8 cellular contexts compared by ENCODE assay signal in genomic region chr13:27953671-27954405, GRCh38. TPM values are rescaled to one million over a fixed set of nuclear protein-coding genes. Genes with fewer than 3 reads are reported as not detected.
DNase-seq lines count a peak whose midpoint lies in the region; ATAC-seq and TF ChIP-seq lines count a peak whose summit lies in the region.

No MANE protein-coding gene starts in this region.

- peak overlapping the region; percentile 39 for H3K4me3 ChIP-seq in HEK293 (ENCODE audit: low read depth, low read length)

- CTCF ChIA-PET in HEK293 (lab: Yijun Ruan, JAX), result interaction anchor here (0.6 to 13.6 kb wide), 38 partner anchors 10 to 1055 kb away, joined by 3 to 206 read pairs (median 4); no protein-coding TSS in a partner anchor

- TF ChIP-seq CTCF in GM12874 (IDR thresholded peaks at IDR 0.05; ENCODE audit: insufficient read depth, low read depth, low read length) (peak; percentile 99), HEK293 (tag by site-specific recombination; IDR thresholded peaks at IDR 0.05) (peak; percentile 67), VCaP (conservative IDR thresholded peaks at IDR 0.05) (peak; percentile 97)

- ATAC-seq in left colon, result peak; percentile 72
- no peak for ATAC-seq in HG02870 (IDR thresholded peaks at IDR 0.05; ENCODE audit: unreplicated experiment)

- no peaks in the 10 kb centered on the region; the same call in 1 of the 2 replicates for H3K4me1 ChIP-seq in HEK293 (ENCODE audit: control insufficient read depth, insufficient read depth, low read length)

- no peaks in the 10 kb centered on the region for H3K36me3 ChIP-seq in HEK293 (ENCODE audit: control insufficient read depth in 2 of 2, insufficient read depth in 1 of 2, low read length in 2 of 2)

- peak overlapping the region; percentile 46; the same call in 1 of the 2 replicates for H3K27ac ChIP-seq in HEK293 (ENCODE audit: extremely low read depth, low read depth, low read length)
- peak overlapping the region; percentile 87 for H3K27ac ChIP-seq in VCaP

- intact Hi-C loops in left colon (cut with DNase I, micrococcal nuclease), result loop anchor here in 1 of 2 donors (10.0 kb wide), 1 partner anchor 119 kb away; no protein-coding TSS in a partner anchor

- POLR2A ChIA-PET in HEK293 (lab: Yijun Ruan, JAX), result interaction anchor here (0.6 to 1.2 kb wide), 4 partner anchors 85 to 507 kb away, joined by 3 to 5 read pairs (median 4); no protein-coding TSS in a partner anchor

- peak; percentile 76 for DNase-seq in NCI-H1092 (lab: John Stamatoyannopoulos, UW)
- DNase-seq in cerebellar cortex (ENCODE audit: low spot score), result peak; percentile 50
- DNase-seq in left colon, result peak; percentile 81 to 87
- DNase-seq in stimulated activated CD4-positive, alpha-beta T cell treated with anti-CD3 and anti-CD28 coated beads, Interleukin-1b, Interleukin-23, amount 100 ng/mL, for 48 hours, result peak; percentile 63

- H3K9me3 ChIP-seq in HEK293 (ENCODE audit: control insufficient read depth, insufficient read depth, low read depth, low read length), result no peaks in the 10 kb centered on the region

TF ChIP-seq in HEK293, 187 proteins besides CTCF, POLR2A, EP300 and RAD21 (continues in another document):
- TF ChIP-seq ZNF24 (tag by site-specific recombination; IDR thresholded peaks at IDR 0.05), result no peak
- TF ChIP-seq ZNF426 (tag by site-specific recombination; IDR thresholded peaks at IDR 0.05), result no peak
- TF ChIP-seq ZNF248 (tag by site-specific recombination; IDR thresholded peaks at IDR 0.05), result no peak
- no peak for TF ChIP-seq ZNF169 (tag by site-specific recombination; IDR thresholded peaks at IDR 0.05)
- TF ChIP-seq ZNF174 (tag by site-specific recombination; IDR thresholded peaks at IDR 0.05), result no peak
- TF ChIP-seq ZNF132 (tag by site-specific recombination; IDR thresholded peaks at IDR 0.05; ENCODE audit: borderline replicate concordance), result no peak
- no peak for TF ChIP-seq ZNF404 (tag by site-specific recombination; IDR thresholded peaks at IDR 0.05)
- TF ChIP-seq, protein P1, sequence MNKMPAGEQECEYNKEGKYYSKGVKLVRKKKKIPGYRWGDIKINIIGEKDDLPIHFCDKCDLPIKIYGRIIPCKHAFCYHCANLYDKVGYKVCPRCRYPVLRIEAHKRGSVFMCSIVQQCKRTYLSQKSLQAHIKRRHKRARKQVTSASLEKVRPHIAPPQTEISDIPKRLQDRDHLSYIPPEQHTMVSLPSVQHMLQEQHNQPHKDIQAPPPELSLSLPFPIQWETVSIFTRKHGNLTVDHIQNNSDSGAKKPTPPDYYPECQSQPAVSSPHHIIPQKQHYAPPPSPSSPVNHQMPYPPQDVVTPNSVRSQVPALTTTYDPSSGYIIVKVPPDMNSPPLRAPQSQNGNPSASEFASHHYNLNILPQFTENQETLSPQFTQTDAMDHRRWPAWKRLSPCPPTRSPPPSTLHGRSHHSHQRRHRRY (tag by site-specific recombination; IDR thresholded peaks at IDR 0.05), result no peak
- TF ChIP-seq ZIC2 (tag by site-specific recombination; IDR thresholded peaks at IDR 0.05), result no peak
- no peak for TF ChIP-seq SCRT2 (tag by site-specific recombination; IDR thresholded peaks at IDR 0.05)
- 0 out of 2 replicates have a peak, but pooled peaks have one; percentile 42 for TF ChIP-seq ZNF600 (tag by site-specific recombination; IDR thresholded peaks at IDR 0.05)
- TF ChIP-seq ATF2 (tag by site-specific recombination; IDR thresholded peaks at IDR 0.05; ENCODE audit: low read depth), result no peak
- no peak for TF ChIP-seq ZNF292 (tag by site-specific recombination; IDR thresholded peaks at IDR 0.05; ENCODE audit: borderline replicate concordance, low read depth)
- 0 out of 2 replicates have a peak, but pooled peaks have one; percentile 41 for TF ChIP-seq ZNF501 (tag by site-specific recombination; IDR thresholded peaks at IDR 0.05)
- no peak for TF ChIP-seq ZNF302 (tag by site-specific recombination; IDR thresholded peaks at IDR 0.05; ENCODE audit: low read depth)
- TF ChIP-seq, protein P2, sequence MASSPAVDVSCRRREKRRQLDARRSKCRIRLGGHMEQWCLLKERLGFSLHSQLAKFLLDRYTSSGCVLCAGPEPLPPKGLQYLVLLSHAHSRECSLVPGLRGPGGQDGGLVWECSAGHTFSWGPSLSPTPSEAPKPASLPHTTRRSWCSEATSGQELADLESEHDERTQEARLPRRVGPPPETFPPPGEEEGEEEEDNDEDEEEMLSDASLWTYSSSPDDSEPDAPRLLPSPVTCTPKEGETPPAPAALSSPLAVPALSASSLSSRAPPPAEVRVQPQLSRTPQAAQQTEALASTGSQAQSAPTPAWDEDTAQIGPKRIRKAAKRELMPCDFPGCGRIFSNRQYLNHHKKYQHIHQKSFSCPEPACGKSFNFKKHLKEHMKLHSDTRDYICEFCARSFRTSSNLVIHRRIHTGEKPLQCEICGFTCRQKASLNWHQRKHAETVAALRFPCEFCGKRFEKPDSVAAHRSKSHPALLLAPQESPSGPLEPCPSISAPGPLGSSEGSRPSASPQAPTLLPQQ (tag by site-specific recombination; IDR thresholded peaks at IDR 0.05), result 0 out of 2 replicates have a peak, but pooled peaks have one; percentile 17
- TF ChIP-seq ZNF324 (tag by site-specific recombination; IDR thresholded peaks at IDR 0.05), result no peak
- TF ChIP-seq TCF7L2 (IDR thresholded peaks at IDR 0.05; ENCODE audit: borderline replicate concordance, low read depth, low read length), result no peak
- TF ChIP-seq, protein P3, sequence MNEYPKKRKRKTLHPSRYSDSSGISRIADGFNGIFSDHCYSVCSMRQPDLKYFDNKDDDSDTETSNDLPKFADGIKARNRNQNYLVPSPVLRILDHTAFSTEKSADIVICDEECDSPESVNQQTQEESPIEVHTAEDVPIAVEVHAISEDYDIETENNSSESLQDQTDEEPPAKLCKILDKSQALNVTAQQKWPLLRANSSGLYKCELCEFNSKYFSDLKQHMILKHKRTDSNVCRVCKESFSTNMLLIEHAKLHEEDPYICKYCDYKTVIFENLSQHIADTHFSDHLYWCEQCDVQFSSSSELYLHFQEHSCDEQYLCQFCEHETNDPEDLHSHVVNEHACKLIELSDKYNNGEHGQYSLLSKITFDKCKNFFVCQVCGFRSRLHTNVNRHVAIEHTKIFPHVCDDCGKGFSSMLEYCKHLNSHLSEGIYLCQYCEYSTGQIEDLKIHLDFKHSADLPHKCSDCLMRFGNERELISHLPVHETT (tag by site-specific recombination; IDR thresholded peaks at IDR 0.05), result no peak
- TF ChIP-seq, protein P4, sequence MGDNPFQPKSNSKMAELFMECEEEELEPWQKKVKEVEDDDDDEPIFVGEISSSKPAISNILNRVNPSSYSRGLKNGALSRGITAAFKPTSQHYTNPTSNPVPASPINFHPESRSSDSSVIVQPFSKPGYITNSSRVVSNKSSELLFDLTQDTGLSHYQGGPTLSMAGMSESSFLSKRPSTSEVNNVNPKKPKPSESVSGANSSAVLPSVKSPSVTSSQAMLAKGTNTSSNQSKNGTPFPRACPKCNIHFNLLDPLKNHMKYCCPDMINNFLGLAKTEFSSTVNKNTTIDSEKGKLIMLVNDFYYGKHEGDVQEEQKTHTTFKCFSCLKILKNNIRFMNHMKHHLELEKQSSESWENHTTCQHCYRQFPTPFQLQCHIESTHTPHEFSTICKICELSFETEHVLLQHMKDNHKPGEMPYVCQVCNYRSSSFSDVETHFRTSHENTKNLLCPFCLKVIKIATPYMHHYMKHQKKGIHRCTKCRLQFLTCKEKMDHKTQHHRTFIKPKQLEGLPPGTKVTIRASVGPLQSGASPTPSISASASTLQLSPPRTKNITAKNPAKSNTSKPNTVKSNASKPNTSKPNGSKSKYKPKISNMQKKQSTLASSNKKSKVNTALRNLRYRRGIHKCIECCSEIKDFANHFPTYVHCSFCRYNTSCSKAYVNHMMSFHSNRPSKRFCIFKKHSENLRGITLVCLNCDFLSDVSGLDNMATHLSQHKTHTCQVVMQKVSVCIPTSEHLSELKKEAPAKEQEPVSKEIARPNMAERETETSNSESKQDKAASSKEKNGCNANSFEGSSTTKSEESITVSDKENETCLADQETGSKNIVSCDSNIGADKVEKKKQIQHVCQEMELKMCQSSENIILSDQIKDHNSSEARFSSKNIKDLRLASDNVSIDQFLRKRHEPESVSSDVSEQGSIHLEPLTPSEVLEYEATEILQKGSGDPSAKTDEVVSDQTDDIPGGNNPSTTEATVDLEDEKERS (tag by site-specific recombination; IDR thresholded peaks at IDR 0.05), result no peak
- no peak; the same call in 1 of the 2 replicates for TF ChIP-seq ZNF391 (tag by site-specific recombination; IDR thresholded peaks at IDR 0.05; ENCODE audit: borderline replicate concordance, low read depth)
- peak; percentile 28 for TF ChIP-seq ZBTB26 (tag by site-specific recombination; optimal IDR thresholded peaks at IDR 0.05)
- TF ChIP-seq ZNF16 (tag by site-specific recombination; IDR thresholded peaks at IDR 0.05; ENCODE audit: low read depth), result no peak
- no peak for TF ChIP-seq SETDB1 (IDR thresholded peaks at IDR 0.05; ENCODE audit: insufficient read length, low read length)

RNA-seq across cellular contexts. Expression of gene CDX2, which starts 15.3 kb away (rescaled TPM):
- total RNA-seq in left colon, result 100 to 1,000 TPM; 266 to 293 TPM

RNA-seq across cellular contexts. Expression of gene PDX1, which starts 34.0 kb away (rescaled TPM):
- under 1 TPM; 0.67 to 0.76 TPM for total RNA-seq in left colon

RNA-seq across cellular contexts. Expression of gene URAD, which starts 34.7 kb away (rescaled TPM):
- total RNA-seq in left colon, result 10 to 100 TPM; 44.8 to 46.4 TPM
